Comparison of ENCODE assay signal across 8 cellular contexts in genomic region chr3:19148768-19149091, GRCh38. TPM values are rescaled to one million over a fixed set of nuclear protein-coding genes. Genes with fewer than 3 reads are reported as not detected.
DNase-seq lines count a peak whose midpoint lies in the region; ATAC-seq and TF ChIP-seq lines count a peak whose summit lies in the region.

No MANE protein-coding gene starts in this region.

- CTCF ChIA-PET in MCF 10A (lab: Yijun Ruan, JAX) = interaction anchor here (0.6 kb wide), 1 partner anchor 11 kb away, joined by 5 read pairs; no protein-coding TSS in a partner anchor

- H3K27ac Mint-ChIP-seq in MCF 10A (ENCODE audit: low read depth, unreplicated experiment) = no peak overlapping the region
- peak overlapping the region in 5 of 6 donors; percentile 35 to 89 (median 68) for H3K27ac Mint-ChIP-seq in naive B cell
- H3K27ac Mint-ChIP-seq in type B pancreatic cell = peak overlapping the region; percentile 78

- intact Hi-C loops in heart left ventricle (cut with DNase I) (loop anchor here in 4 of 10 donors (5.0 to 10.0 kb wide), 2 partner anchors 716 to 719 kb away; no protein-coding TSS in a partner anchor), Right ventricle myocardium superior (cut with DNase I) (no loop called here), MCF 10A (cut with micrococcal nuclease) (no loop called here)

- H3K27me3 ChIP-seq in heart left ventricle = peaks cover 4 to 41% (median 20%) of the 10 kb centered on the region in 9 donors

- H3K9me3 Mint-ChIP-seq in MCF 10A (ENCODE audit: unreplicated experiment) = no peaks in the 10 kb centered on the region
- peaks cover 0 to 2% (median 0%) of the 10 kb centered on the region in 7 donors for H3K9me3 Mint-ChIP-seq in naive B cell
- no peaks in the 10 kb centered on the region for H3K9me3 Mint-ChIP-seq in type B pancreatic cell

- H3K27ac ChIP-seq in heart left ventricle = no peak overlapping the region

- WGBS in heart left ventricle, 4 donors = 2 to 3% (median 3%) methylated on average over 12 of the region's 12 CpGs

- DNase-seq in heart left ventricle (no peak), Right ventricle myocardium superior (no peak), MCF 10A (ENCODE audit: unreplicated experiment) (no peak), naive B cell (no peak), type B pancreatic cell (ENCODE audit: extremely low spot score, unreplicated experiment) (no peak), iPS-NIHi11 (ENCODE audit: low spot score) (no peak), H4 (ENCODE audit: low spot score) (no peak), GDM1 (lab: John Stamatoyannopoulos, UW) (no peak)

- POLR2A ChIA-PET in MCF 10A (lab: Yijun Ruan, JAX) = no interaction called here

- H3K9me3 ChIP-seq in heart left ventricle = peaks cover 0 to 12% (median 6%) of the 10 kb centered on the region in 12 donors

- no peak for TF ChIP-seq POLR2A in heart left ventricle (IDR thresholded peaks at IDR 0.05)

- H3K4me1 Mint-ChIP-seq in MCF 10A (ENCODE audit: insufficient read depth, unreplicated experiment) = peaks cover 6% of the 10 kb centered on the region
- peaks cover 18 to 37% (median 20%) of the 10 kb centered on the region in 3 donors for H3K4me1 Mint-ChIP-seq in naive B cell
- peaks cover 10% of the 10 kb centered on the region for H3K4me1 Mint-ChIP-seq in type B pancreatic cell (ENCODE audit: unreplicated experiment)

- H3K4me3 ChIP-seq in heart left ventricle = peak overlapping the region in 10 of 12 donors; percentile 54 to 76 (median 68)

- peaks cover 0 to 24% (median 10%) of the 10 kb centered on the region in 12 donors for H3K4me1 ChIP-seq in heart left ventricle

- H3K36me3 ChIP-seq in heart left ventricle = no peaks in the 10 kb centered on the region

- TF ChIP-seq CTCF in heart left ventricle (IDR thresholded peaks at IDR 0.05) (no peak), MCF 10A (IDR thresholded peaks at IDR 0.05; ENCODE audit: unreplicated experiment) (no peak), type B pancreatic cell (conservative IDR thresholded peaks at IDR 0.05) (no peak)

- peaks cover 27% of the 10 kb centered on the region for H3K27me3 Mint-ChIP-seq in MCF 10A (ENCODE audit: insufficient read depth, unreplicated experiment)
- no peaks in the 10 kb centered on the region for H3K27me3 Mint-ChIP-seq in naive B cell
- H3K27me3 Mint-ChIP-seq in type B pancreatic cell = peaks cover 22% of the 10 kb centered on the region

- H3K36me3 Mint-ChIP-seq in MCF 10A (ENCODE audit: insufficient read depth, unreplicated experiment) = no peaks in the 10 kb centered on the region
- no peaks in the 10 kb centered on the region for H3K36me3 Mint-ChIP-seq in naive B cell
- H3K36me3 Mint-ChIP-seq in type B pancreatic cell = no peaks in the 10 kb centered on the region

- peak overlapping the region; percentile 43 for H3K4me3 Mint-ChIP-seq in MCF 10A (ENCODE audit: unreplicated experiment)
- peak overlapping the region; percentile 85 to 93 (median 86) for H3K4me3 Mint-ChIP-seq in naive B cell
- peak overlapping the region; percentile 89 for H3K4me3 Mint-ChIP-seq in type B pancreatic cell

- BruUV-seq in MCF 10A (replicated peaks; lab: Mats Ljungman, UMichigan) = no TSS peak

- ATAC-seq in heart left ventricle = no peak
- ATAC-seq in Right ventricle myocardium superior (ENCODE audit: poor library complexity) = no peak
- ATAC-seq in naive B cell (ENCODE audit: low read depth in 2 of 2) = no peak

RNA-seq across cellular contexts. Expression of gene KCNH8, which starts 0.4 kb away (rescaled TPM):
- under 1 TPM in 3 of 9 donors, not detected in 6; 0.05 to 0.20 (median 0.08) TPM for total RNA-seq in heart left ventricle
- polyA plus RNA-seq in heart left ventricle = under 1 TPM in 1 of 2 donors, not detected in 1; 0.04 TPM
- total RNA-seq in Right ventricle myocardium superior = not detected
- total RNA-seq in MCF 10A (2022) = 0.07 TPM in 1 of 2 replicates, not detected in the other
- 1 to 10 TPM; 3.4 to 5.8 (median 4.3) TPM for polyA plus RNA-seq in naive B cell (ENCODE audit: low read depth in 6 of 6)
- total RNA-seq in type B pancreatic cell (ENCODE audit: low replicate concordance) = 1.2 and 3.4 TPM in 2 replicates
- total RNA-seq in H4 (2014; rRNA removed; shearing (Covaris generic)) = 0.04 TPM in 1 of 2 replicates, not detected in the other
